1 cellular context compared by ENCODE assay signal in the genomic region with DNA sequence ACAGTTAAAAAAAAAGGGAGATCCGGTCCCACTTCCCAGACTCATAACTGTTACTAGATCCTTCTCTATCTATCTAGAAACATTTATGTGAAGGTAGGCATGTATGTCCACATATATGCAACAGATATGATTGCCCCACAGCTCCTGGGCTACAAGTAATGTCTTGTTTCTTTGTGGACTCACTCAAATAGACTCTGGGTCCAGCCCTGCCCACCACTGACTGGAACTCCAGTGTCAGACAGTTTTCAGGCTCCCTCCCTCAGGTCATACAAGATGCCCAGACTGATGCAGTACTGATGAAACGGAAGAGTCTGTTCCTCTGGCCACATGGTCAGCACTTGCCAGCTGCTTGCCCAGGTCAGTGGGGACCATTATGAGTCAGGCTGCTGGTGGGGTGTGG.
TF ChIP-seq lines count a peak whose summit lies in the region.

No MANE protein-coding gene starts in this region.

TF ChIP-seq in GM23338, 12 proteins besides CTCF, POLR2A, EP300 and RAD21:
- TF ChIP-seq JUNB (IDR thresholded peaks at IDR 0.05; ENCODE audit: unreplicated experiment) = no peak
- TF ChIP-seq EZH2phosphoT487 (IDR thresholded peaks at IDR 0.05; ENCODE audit: unreplicated experiment) = no peak
- TF ChIP-seq ZNF114 (CRISPR knock-in tag; IDR thresholded peaks at IDR 0.05) = no peak
- no peak for TF ChIP-seq ZNF331 (CRISPR knock-in tag; IDR thresholded peaks at IDR 0.05; ENCODE audit: low read depth)
TF ChIP-seq in GM23338: peak in this region for 0.
